19 cellular contexts compared by ENCODE assay signal in genomic region chr2:195573314-195573713, GRCh38.
DNase-seq lines count a peak whose midpoint lies in the region; ATAC-seq and TF ChIP-seq lines count a peak whose summit lies in the region.
"Had no signal": no experiment of that assay in that cellular context is flagged by ENCODE, and none has a peak within 500 bp of the region (broad histone marks: within the 10 kb centered on the region; RNA-seq: fewer than 3 reads in every experiment).

No MANE protein-coding gene starts in this region.

- H3K36me3 ChIP-seq in CD4-positive, CD25-positive, alpha-beta regulatory T cell (ENCODE audit: control insufficient read depth, insufficient read depth, low read length): no peaks in the 10 kb centered on the region
- no peaks in the 10 kb centered on the region for H3K36me3 ChIP-seq in upper lobe of right lung
- H3K36me3 ChIP-seq: BE2C, heart left ventricle had no signal

- peaks cover 10% of the 10 kb centered on the region for H3K9me3 Mint-ChIP-seq in activated CD4-positive, alpha-beta T cell treated with anti-CD3 and anti-CD28 coated beads, Interleukin-2, amount 10 ng/mL, durations not matched to agents 24 days and 14 days
- H3K9me3 Mint-ChIP-seq in CD4-positive, CD25-positive, alpha-beta regulatory T cell: no peaks in the 10 kb centered on the region
- peaks cover 0 to 3% (median 0%) of the 10 kb centered on the region in 7 donors for H3K9me3 Mint-ChIP-seq in naive B cell

- H3K27me3 Mint-ChIP-seq in activated CD4-positive, alpha-beta T cell treated with anti-CD3 and anti-CD28 coated beads, Interleukin-2, amount 10 ng/mL, durations not matched to agents 24 days and 14 days: no peaks in the 10 kb centered on the region
- no peaks in the 10 kb centered on the region for H3K27me3 Mint-ChIP-seq in CD4-positive, CD25-positive, alpha-beta regulatory T cell
- H3K27me3 Mint-ChIP-seq in naive B cell: no peaks in the 10 kb centered on the region
- H3K27me3 Mint-ChIP-seq: brain had no signal

- no peak for TF ChIP-seq CTCF in upper lobe of right lung (IDR thresholded peaks at IDR 0.05)

- ATAC-seq in CD4-positive, CD25-positive, alpha-beta regulatory T cell (ENCODE audit: low read depth in 2 of 2): no peak
- ATAC-seq in naive B cell (ENCODE audit: low read depth in 2 of 2): no peak
- ATAC-seq in GM21576 (IDR thresholded peaks at IDR 0.05; ENCODE audit: unreplicated experiment): no peak
- ATAC-seq in upper lobe of right lung: no peak
- ATAC-seq: heart left ventricle, left colon had no signal

- no peaks in the 10 kb centered on the region for H3K9me3 ChIP-seq in CD4-positive, CD25-positive, alpha-beta regulatory T cell (ENCODE audit: control insufficient read depth in 2 of 2, low read length in 2 of 2)
- no peaks in the 10 kb centered on the region for H3K9me3 ChIP-seq in upper lobe of right lung
- H3K9me3 ChIP-seq: BE2C, heart left ventricle had no signal

- no peak overlapping the region for H3K4me3 ChIP-seq in CD4-positive, CD25-positive, alpha-beta regulatory T cell (ENCODE audit: low read depth, low read length)
- no peak overlapping the region for H3K4me3 ChIP-seq in upper lobe of right lung
- H3K4me3 ChIP-seq: heart left ventricle had no signal

- H3K27ac ChIP-seq in CD4-positive, CD25-positive, alpha-beta regulatory T cell (ENCODE audit: insufficient read depth, low read length, poor library complexity, severe bottlenecking): no peak overlapping the region
- no peak overlapping the region for H3K27ac ChIP-seq in upper lobe of right lung
- H3K27ac ChIP-seq: heart left ventricle had no signal

- no peaks in the 10 kb centered on the region for H3K27me3 ChIP-seq in CD4-positive, CD25-positive, alpha-beta regulatory T cell (ENCODE audit: control insufficient read depth, insufficient read depth, low read length)
- no peaks in the 10 kb centered on the region for H3K27me3 ChIP-seq in upper lobe of right lung
- H3K27me3 ChIP-seq: BE2C, heart left ventricle had no signal

- H3K4me3 Mint-ChIP-seq in activated CD4-positive, alpha-beta T cell treated with anti-CD3 and anti-CD28 coated beads, Interleukin-2, amount 10 ng/mL, durations not matched to agents 24 days and 14 days: no peak overlapping the region
- H3K4me3 Mint-ChIP-seq in CD4-positive, CD25-positive, alpha-beta regulatory T cell: no peak overlapping the region
- no peak overlapping the region for H3K4me3 Mint-ChIP-seq in naive B cell
- H3K4me3 Mint-ChIP-seq: brain had no signal

- intact Hi-C loops in activated CD4-positive, alpha-beta T cell treated with anti-CD3 and anti-CD28 coated beads, Interleukin-2, amount 10 ng/mL, durations not matched to agents 24 days and 14 days (cut with micrococcal nuclease): no loop called here
- intact Hi-C loops in upper lobe of right lung (cut with DNase I): no loop called here

- H3K27ac Mint-ChIP-seq in activated CD4-positive, alpha-beta T cell treated with anti-CD3 and anti-CD28 coated beads, Interleukin-2, amount 10 ng/mL, durations not matched to agents 24 days and 14 days: peak overlapping the region; percentile 60
- peak overlapping the region; percentile 44 to 91 (median 89) for H3K27ac Mint-ChIP-seq in CD4-positive, CD25-positive, alpha-beta regulatory T cell
- peak overlapping the region in 4 of 6 donors; percentile 17 to 85 (median 61) for H3K27ac Mint-ChIP-seq in naive B cell
- H3K27ac Mint-ChIP-seq: brain had no signal

- peaks cover 26% of the 10 kb centered on the region for H3K4me1 ChIP-seq in CD4-positive, CD25-positive, alpha-beta regulatory T cell (ENCODE audit: control insufficient read depth, insufficient read depth, low read length, poor library complexity, severe bottlenecking)
- peaks cover 9% of the 10 kb centered on the region for H3K4me1 ChIP-seq in upper lobe of right lung

- H3K36me3 Mint-ChIP-seq in activated CD4-positive, alpha-beta T cell treated with anti-CD3 and anti-CD28 coated beads, Interleukin-2, amount 10 ng/mL, durations not matched to agents 24 days and 14 days (ENCODE audit: low read depth): peaks cover 19% of the 10 kb centered on the region
- peaks cover 3% of the 10 kb centered on the region for H3K36me3 Mint-ChIP-seq in CD4-positive, CD25-positive, alpha-beta regulatory T cell
- no peaks in the 10 kb centered on the region for H3K36me3 Mint-ChIP-seq in naive B cell
- H3K36me3 Mint-ChIP-seq: brain had no signal

- peaks cover 49% of the 10 kb centered on the region for H3K4me1 Mint-ChIP-seq in activated CD4-positive, alpha-beta T cell treated with anti-CD3 and anti-CD28 coated beads, Interleukin-2, amount 10 ng/mL, durations not matched to agents 24 days and 14 days
- H3K4me1 Mint-ChIP-seq in CD4-positive, CD25-positive, alpha-beta regulatory T cell: peaks cover 28 to 81% (median 38%) of the 10 kb centered on the region in 4 donors
- H3K4me1 Mint-ChIP-seq in naive B cell: peaks cover 41 to 58% (median 45%) of the 10 kb centered on the region in 3 donors

- no peak for DNase-seq in activated CD4-positive, alpha-beta T cell treated with anti-CD3 and anti-CD28 coated beads, Interleukin-2, amount 10 ng/mL, durations not matched to agents 24 days and 14 days
- DNase-seq in activated CD4-positive, alpha-beta T cell treated with anti-CD3 and anti-CD28 coated beads for 4 hours: no peak
- no peak for DNase-seq in CD4-positive, CD25-positive, alpha-beta regulatory T cell
- DNase-seq in NCI-H2171 (lab: John Stamatoyannopoulos, UW) (peak; percentile 27), naive B cell (no peak), SKM-1 (lab: John Stamatoyannopoulos, UW; ENCODE audit: unreplicated experiment) (no peak), upper lobe of right lung (no peak)
- DNase-seq: activated effector memory CD4-positive, alpha-beta T cell treated with anti-CD3 and anti-CD28 coated beads, Interleukin-2, amount 50 U/mL, for 16 hours; BE2C; heart left ventricle; KBM-7; left colon; NCI-H1436; NCI-H2107; NCI-H510A treated with DMSO at 0.1 percent for 48 hours; occipital lobe; SHP77 treated with DMSO at 0.1 percent for 48 hours had no signal
